8 cellular contexts compared by ENCODE assay signal in genomic region chr2:170770304-170771048, GRCh38. TPM values are rescaled to one million over a fixed set of nuclear protein-coding genes. Genes with fewer than 3 reads are reported as not detected.
DNase-seq lines count a peak whose midpoint lies in the region; ATAC-seq lines count a peak whose summit lies in the region.

Gene ERICH2 (plus strand): TSS chr2:170770378. CDS start chr2:170770682, 304 bp downstream.

- no peaks in the 10 kb centered on the region for H3K9me3 ChIP-seq in endocrine pancreas (ENCODE audit: control insufficient read depth, low read length)

- H3K4me3 ChIP-seq in endocrine pancreas (ENCODE audit: control insufficient read depth, insufficient read depth, low read length), result peak within 1 kb of the TSS; percentile 74

- H3K9ac ChIP-seq in endocrine pancreas (ENCODE audit: control insufficient read depth, insufficient read depth, low read length), result peak within 1 kb of the TSS; percentile 34

- no peaks in the 10 kb centered on the region for H3K36me3 ChIP-seq in endocrine pancreas (ENCODE audit: control insufficient read depth, insufficient read depth, low read length)

- DNase-seq in AG20443 (ENCODE audit: low spot score) (peak; percentile 93), NCI-H774 (lab: John Stamatoyannopoulos, UW) (peak; percentile 88), mesenteric fat pad (ENCODE audit: low spot score) (peak; percentile 92)
- peak; percentile 38 to 40 for DNase-seq in activated CD8-positive, alpha-beta memory T cell treated with anti-CD3 and anti-CD28 coated beads for 4 hours (ENCODE audit: low read depth in 2 of 2)
- peak; percentile 13 for DNase-seq in stimulated activated CD8-positive, alpha-beta memory T cell treated with anti-CD3 and anti-CD28 coated beads, Interleukin-15, amount 100 ng/mL, for 1 hour (ENCODE audit: low read depth)

- ATAC-seq in GM19328 (IDR thresholded peaks at IDR 0.05; ENCODE audit: unreplicated experiment) (peak; percentile 77), HG03520 (IDR thresholded peaks at IDR 0.05; ENCODE audit: unreplicated experiment) (peak; percentile 70)

- H3K4me1 ChIP-seq in endocrine pancreas (ENCODE audit: control insufficient read depth, insufficient read depth, low read length), result no peaks in the 10 kb centered on the region

- no peaks in the 10 kb centered on the region for H3K27me3 ChIP-seq in endocrine pancreas (ENCODE audit: control insufficient read depth, insufficient read depth, low read length)

RNA-seq across cellular contexts. Expression of gene ERICH2, which starts in this region (rescaled TPM):
- not detected for total RNA-seq in mesenteric fat pad

Comparison
In these comparisons a context has a peak if more than half of its experiments do, and no peak if none do; other contexts are left out.
1. Peak in every context shown above with its lines: DNase-seq, ATAC-seq and H3K4me3 ChIP-seq.
2. Peak in DNase-seq in mesenteric fat pad; RNA of the gene not detected or under 1 TPM.
3. DNase-seq: peak in every context shown above with its lines; median percentile 93 in AG20443; 92 in mesenteric fat pad; 88 in NCI-H774; 39 in activated CD8-positive, alpha-beta memory T cell treated with anti-CD3 and anti-CD28 coated beads for 4 hours; 13 in stimulated activated CD8-positive, alpha-beta memory T cell treated with anti-CD3 and anti-CD28 coated beads, Interleukin-15, amount 100 ng/mL, for 1 hour.